Comparison of ENCODE assay signal across 16 cellular contexts in the genomic region with DNA sequence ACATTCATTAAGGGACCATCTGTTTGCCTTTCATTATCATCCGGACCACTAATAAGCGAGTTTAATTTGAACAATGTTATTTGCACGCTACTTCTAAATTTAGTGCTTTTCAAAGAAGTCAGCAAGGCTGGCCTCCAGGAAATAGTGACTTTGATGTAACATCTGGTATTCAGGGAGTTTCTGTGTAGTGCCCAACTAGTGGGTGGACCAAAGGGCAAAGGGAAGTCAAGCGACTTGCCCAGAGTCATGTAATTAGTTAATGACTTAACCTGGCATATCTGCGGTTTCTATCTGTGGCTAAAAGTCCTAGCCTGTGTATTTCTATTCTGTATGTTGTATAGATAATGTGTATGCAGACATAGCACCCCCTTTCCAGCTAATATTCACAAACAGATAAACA.
"Had no signal": no experiment of that assay in that cellular context is flagged by ENCODE, and none has a peak within 500 bp of the region (broad histone marks: within the 10 kb centered on the region; RNA-seq: fewer than 3 reads in every experiment).

No MANE protein-coding gene starts in this region.

- ATAC-seq: activated CD4-positive, alpha-beta T cell treated with anti-CD3 and anti-CD28 coated beads for 36 hours; activated CD8-positive, alpha-beta memory T cell treated with anti-CD3 and anti-CD28 coated beads, Interleukin-2, amount 10 ng/mL, durations not matched to agents 7 days and 5 days; esophagus mucosa; left lung; stimulated activated memory B cell treated with anti-CD40 and anti-IgM and Interleukin-4, amounts not matched to agents 10 μg/mL and 1 μg/mL and 100 μg/mL, for 72 hours had no signal

- H3K9me3 ChIP-seq: tibial nerve, vagina had no signal

- DNase-seq: activated CD4-positive, alpha-beta memory T cell treated with anti-CD3 and anti-CD28 coated beads for 36 hours; activated CD4-positive, alpha-beta T cell treated with anti-CD3 and anti-CD28 coated beads for 36 hours; activated CD8-positive, alpha-beta memory T cell treated with anti-CD3 and anti-CD28 coated beads, Interleukin-2, amount 10 ng/mL, durations not matched to agents 7 days and 5 days; activated naive CD4-positive, alpha-beta T cell treated with anti-CD3 and anti-CD28 coated beads, Interleukin-2, amount 10 ng/mL, durations not matched to agents 7 days and 5 days; activated T-cell treated with anti-CD3 and anti-CD28 coated beads, Interleukin-2, amount 50 U/mL, for 24 hours; dorsolateral prefrontal cortex; hippocampal formation; left lung; naive B cell; stimulated activated CD4-positive, alpha-beta T cell treated with anti-CD3 and anti-CD28 coated beads, Interleukin-2, amount 100 ng/mL, for 48 hours had no signal

- H3K4me1 ChIP-seq: left lung, neural progenitor cell, tibial nerve, vagina had no signal

- H3K27ac ChIP-seq: dorsolateral prefrontal cortex, left lung, neural progenitor cell, tibial nerve, vagina, VCaP had no signal

- H3K36me3 ChIP-seq: left lung, neural progenitor cell, tibial nerve, vagina had no signal

- H3K27me3 ChIP-seq: left lung, neural progenitor cell, tibial nerve, vagina had no signal

- H3K4me3 ChIP-seq: dorsolateral prefrontal cortex, left lung, neural progenitor cell, tibial nerve, vagina had no signal
